ENCODE assay signal across 21 cellular contexts in genomic region chr5:135667204-135667603, GRCh38.
"Had no signal": no experiment of that assay in that cellular context is flagged by ENCODE, and none has a peak within 500 bp of the region (broad histone marks: within the 10 kb centered on the region; RNA-seq: fewer than 3 reads in every experiment).

No MANE protein-coding gene starts in this region.

- H3K4me1 ChIP-seq: colonic mucosa, gastroesophageal sphincter, spleen, transverse colon, uterus had no signal

- H3K4me3 ChIP-seq: cardiac muscle cell, colonic mucosa, gastroesophageal sphincter, lung, mucosa of descending colon, spleen, transverse colon, uterus had no signal

- H3K27ac ChIP-seq: cardiac muscle cell, colonic mucosa, gastroesophageal sphincter, spleen, transverse colon, uterus had no signal

- DNase-seq: activated B cell treated with CpG ODN at 0.5 μM for 24 hours; activated CD4-positive, alpha-beta T cell treated with anti-CD3 and anti-CD28 coated beads, Interleukin-2, amount 50 U/mL, for 4 hours; activated naive CD4-positive, alpha-beta T cell; activated T-cell treated with anti-CD3 and anti-CD28 coated beads for 4 hours; activated T-cell treated with anti-CD3 and anti-CD28 coated beads, Interleukin-2, amount 50 U/mL, for 72 hours; cerebellar nuclear complex; colonic mucosa; effector memory CD4-positive, alpha-beta T cell; erythroblast; head of caudate nucleus; hippocampal formation; mucosa of descending colon; right cardiac atrium; spleen; stimulated activated naive CD4-positive, alpha-beta T cell; T-helper 1 cell; transverse colon; uterus had no signal

- H3K36me3 ChIP-seq: cardiac muscle cell, colonic mucosa, gastroesophageal sphincter, spleen, transverse colon, uterus had no signal

- H3K9me3 ChIP-seq: colonic mucosa, gastroesophageal sphincter, mucosa of descending colon, spleen, transverse colon, uterus had no signal

- H3K27me3 ChIP-seq: cardiac muscle cell, colonic mucosa, gastroesophageal sphincter, transverse colon, uterus had no signal
